Comparison of ENCODE assay signal across 8 cellular contexts in the genomic region with DNA sequence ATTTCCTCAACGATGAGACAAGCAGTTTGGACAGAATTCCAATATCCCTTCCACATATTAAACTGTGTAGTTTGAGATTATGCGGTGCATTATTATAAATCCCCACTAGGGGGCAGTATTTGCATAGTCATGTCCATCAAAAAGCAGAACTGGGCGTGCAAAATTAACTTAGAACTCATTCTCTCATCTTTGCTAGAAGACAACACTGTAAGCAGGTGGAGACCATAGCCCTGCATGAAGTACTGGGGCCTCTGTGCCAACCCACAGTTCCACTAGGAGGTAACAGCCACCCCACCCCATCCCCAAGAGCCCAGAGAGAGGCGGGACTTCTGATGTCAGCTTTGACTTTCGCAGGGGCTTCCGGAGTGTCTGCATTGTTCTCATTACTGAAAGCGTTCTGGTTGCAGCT.
DNase-seq lines count a peak whose midpoint lies in the region; ATAC-seq and TF ChIP-seq lines count a peak whose summit lies in the region.

No MANE protein-coding gene starts in this region.

- TF ChIP-seq CTCF in CD8-positive, alpha-beta T cell (IDR thresholded peaks at IDR 0.05): peak; percentile 86
- TF ChIP-seq CTCF in GM20000 (IDR thresholded peaks at IDR 0.05; ENCODE audit: extremely low read depth, missing control alignments) (no peak), neural crest cell (conservative IDR thresholded peaks at IDR 0.05) (peak; percentile 92)

- H3K27me3 Mint-ChIP-seq in CD8-positive, alpha-beta T cell (ENCODE audit: low read depth): no peaks in the 10 kb centered on the region
- no peaks in the 10 kb centered on the region for H3K27me3 Mint-ChIP-seq in neural crest cell (ENCODE audit: low read depth)

- H3K4me1 Mint-ChIP-seq in CD8-positive, alpha-beta T cell (ENCODE audit: low read depth): no peaks in the 10 kb centered on the region
- H3K4me1 Mint-ChIP-seq in neural crest cell: peaks cover 10% of the 10 kb centered on the region

- H3K9me3 ChIP-seq in CD8-positive, alpha-beta T cell (ENCODE audit: low read length): no peaks in the 10 kb centered on the region

- DNase-seq in CD8-positive, alpha-beta T cell: peak in 2 of 7 experiments; percentile 47 to 55
- DNase-seq in GM20000 (ENCODE audit: low spot score): peak; percentile 31
- peak; percentile 18 for DNase-seq in NCI-H2107 treated with DMSO at 0.1 percent for 48 hours (lab: John Stamatoyannopoulos, UW; ENCODE audit: unreplicated experiment)
- peak; percentile 27 for DNase-seq in UCSD-AML1 (lab: John Stamatoyannopoulos, UW; ENCODE audit: unreplicated experiment)
- DNase-seq in fibroblast of peridontal ligament (ENCODE audit: extremely low read depth): peak; percentile 82
- peak; percentile 66 for DNase-seq in neural crest cell (ENCODE audit: low read depth, low spot score)
- no peak for DNase-seq in 8988T

- peak; percentile 23 for ATAC-seq in CD8-positive, alpha-beta T cell
- ATAC-seq in GM19455 (IDR thresholded peaks at IDR 0.05; ENCODE audit: unreplicated experiment): no peak

- H3K4me3 ChIP-seq in CD8-positive, alpha-beta T cell (ENCODE audit: low read depth, low read length): no peak overlapping the region

- H3K27ac ChIP-seq in CD8-positive, alpha-beta T cell (ENCODE audit: low read depth, low read length): no peak overlapping the region

- H3K9me3 Mint-ChIP-seq in CD8-positive, alpha-beta T cell: no peaks in the 10 kb centered on the region
- H3K9me3 Mint-ChIP-seq in neural crest cell: no peaks in the 10 kb centered on the region

- H3K36me3 ChIP-seq in CD8-positive, alpha-beta T cell (ENCODE audit: insufficient read depth, low read length): no peaks in the 10 kb centered on the region

- intact Hi-C loops in CD8-positive, alpha-beta T cell (cut with DNase I, micrococcal nuclease): loop anchor here in 1 of 2 experiments (1.0 to 10.0 kb wide), 4 partner anchors 206 to 719 kb away; no protein-coding TSS in a partner anchor

- H3K4me3 Mint-ChIP-seq in CD8-positive, alpha-beta T cell: peak overlapping the region; percentile 42
- peak overlapping the region; percentile 35 for H3K4me3 Mint-ChIP-seq in neural crest cell

- CTCF ChIA-PET in CD8-positive, alpha-beta T cell (lab: Charles Lee): interaction anchor here (0.7 to 3.1 kb wide), 13 partner anchors 9 to 719 kb away, joined by 3 to 23 read pairs (median 4); no protein-coding TSS in a partner anchor

- H3K4me1 ChIP-seq in CD8-positive, alpha-beta T cell (ENCODE audit: insufficient read depth, low read length): no peaks in the 10 kb centered on the region

- H3K27ac Mint-ChIP-seq in CD8-positive, alpha-beta T cell: no peak overlapping the region
- peak overlapping the region; percentile 35 for H3K27ac Mint-ChIP-seq in neural crest cell (ENCODE audit: unreplicated experiment)

- H3K27me3 ChIP-seq in CD8-positive, alpha-beta T cell (ENCODE audit: insufficient read depth, low read length): no peaks in the 10 kb centered on the region

- H3K36me3 Mint-ChIP-seq in CD8-positive, alpha-beta T cell: no peaks in the 10 kb centered on the region
- no peaks in the 10 kb centered on the region for H3K36me3 Mint-ChIP-seq in neural crest cell (ENCODE audit: low read depth)

- POLR2A ChIA-PET in CD8-positive, alpha-beta T cell (lab: Charles Lee): interaction anchor here (0.6 kb wide), 1 partner anchor 657 kb away, joined by 3 read pairs; no protein-coding TSS in a partner anchor
